Comparison of ENCODE assay signal across 8 cellular contexts in the genomic region with DNA sequence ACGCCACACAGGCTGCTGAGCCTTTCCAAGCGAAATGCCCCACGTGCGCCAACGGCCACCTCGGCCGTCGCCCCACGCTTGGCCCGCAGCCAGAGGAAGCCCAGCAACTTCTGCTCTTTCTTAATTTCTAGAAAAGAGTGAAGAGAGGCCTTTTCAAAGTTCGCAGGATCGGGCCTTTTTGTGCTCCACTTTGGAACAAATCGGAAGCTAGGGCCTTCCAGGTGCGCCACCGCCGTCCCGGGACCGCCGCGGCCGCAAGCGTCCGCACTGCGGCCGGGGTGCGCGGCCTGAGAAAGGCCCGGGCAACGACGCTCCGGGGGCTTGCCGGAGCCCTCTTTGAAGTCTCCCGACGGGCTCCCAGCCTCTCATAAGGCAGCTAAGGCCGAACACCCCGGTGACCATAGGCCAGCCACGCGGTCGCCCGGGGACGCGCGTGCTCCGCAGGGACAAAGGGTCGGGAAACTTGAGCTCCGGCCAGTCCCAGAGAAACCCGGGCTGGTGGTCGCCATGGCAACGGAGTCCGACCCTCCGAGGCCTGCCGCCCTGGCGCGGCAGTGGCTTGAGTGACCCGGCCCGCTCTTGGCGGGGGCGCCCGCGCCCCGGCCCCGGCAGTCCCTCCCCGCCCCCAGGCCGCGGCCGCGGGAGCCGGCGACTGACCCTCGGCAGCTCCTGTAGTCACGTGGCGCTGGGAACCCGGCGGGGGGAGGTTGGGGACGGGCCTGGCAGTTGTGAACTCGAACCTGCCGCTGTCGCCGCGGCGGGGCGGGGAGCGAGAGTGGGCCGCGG. TPM values are rescaled to one million over a fixed set of nuclear protein-coding genes. Genes with fewer than 3 reads are reported as not detected.
DNase-seq lines count a peak whose midpoint lies in the region; ATAC-seq and TF ChIP-seq lines count a peak whose summit lies in the region.

A gene (plus strand): TSS at position 725 of the 786 bp plus-strand sequence. CDS start 890 bp downstream, outside the sequence.

- peak within 1 kb of the TSS; percentile 99 for H3K27ac ChIP-seq in MM.1S (ENCODE audit: low read length)

- H3K4me1 ChIP-seq in ES-I3 (ENCODE audit: insufficient read depth, low read length) (peaks cover 19% of the 10 kb centered on the region), MM.1S (ENCODE audit: low read length) (peaks cover 61% of the 10 kb centered on the region)

- H2AFZ ChIP-seq in MM.1S (ENCODE audit: low read length): peak within 1 kb of the TSS; percentile 39

- H3K36me3 ChIP-seq in ES-I3 (ENCODE audit: insufficient read depth, low read length) (peaks cover 7% of the 10 kb centered on the region; the same call in 1 of the 2 replicates), H7 (replicated peaks; ENCODE audit: control insufficient read depth, insufficient read depth, low read length) (peaks cover 12% of the 10 kb centered on the region), MM.1S (replicated peaks; ENCODE audit: insufficient read depth, low read length) (0 out of 2 replicates have a peak, but pooled peaks cover 7% of the 10 kb centered on the region)

- H3K9ac ChIP-seq in ES-I3 (ENCODE audit: low read depth, low read length) (peak within 1 kb of the TSS; percentile 67), MM.1S (ENCODE audit: low read length) (peak within 1 kb of the TSS; percentile 100)

- DNase-seq in H7 (peak; percentile 94), MM.1S (peak; percentile 97), globus pallidus (ENCODE audit: low spot score) (peak; percentile 88), occipital lobe (lab: John Stamatoyannopoulos, UW) (peak; percentile 84), superior temporal gyrus (ENCODE audit: extremely low spot score) (peak; percentile 88)
- peak; percentile 80 for DNase-seq in activated naive CD4-positive, alpha-beta T cell treated with anti-CD3 and anti-CD28 coated beads, Interleukin-2, amount 50 U/mL, for 16 hours

- H3K27me3 ChIP-seq in H7 (ENCODE audit: control insufficient read depth, insufficient read depth, low read length) (no peaks in the 10 kb centered on the region), MM.1S (replicated peaks; ENCODE audit: insufficient read depth, low read length) (no peaks in the 10 kb centered on the region)

- no peaks in the 10 kb centered on the region for H4K20me1 ChIP-seq in MM.1S (ENCODE audit: insufficient read depth, low read length)

- H3K9me3 ChIP-seq in ES-I3 (ENCODE audit: control insufficient read depth, insufficient read depth, low read length) (no peaks in the 10 kb centered on the region), MM.1S (replicated peaks; ENCODE audit: insufficient read depth, low read length) (no peaks in the 10 kb centered on the region)

- peaks cover 46% of the 10 kb centered on the region for H3K79me2 ChIP-seq in MM.1S (ENCODE audit: low read length)

- H3F3A ChIP-seq in MM.1S (ENCODE audit: insufficient read depth, low read length): peaks cover 59% of the 10 kb centered on the region

- no peaks in the 10 kb centered on the region for H3K9me2 ChIP-seq in MM.1S (replicated peaks; ENCODE audit: insufficient read depth, low read length)

- peak within 1 kb of the TSS; percentile 98 for H3K4me2 ChIP-seq in MM.1S (ENCODE audit: low read depth, low read length)

- H3K4me3 ChIP-seq in H7 (ENCODE audit: insufficient read depth, low read depth, low read length) (peak within 1 kb of the TSS; percentile 94), MM.1S (ENCODE audit: low read length) (peak within 1 kb of the TSS; percentile 99)

- TF ChIP-seq CTCF in MM.1S (IDR thresholded peaks at IDR 0.05; ENCODE audit: low read length): no peak

- ATAC-seq in SK-N-SH treated with all-trans-retinoic acid at 6 μM for 48 hours: peak; percentile 56

TF ChIP-seq in SK-N-SH treated with all-trans-retinoic acid at 6 μM for 48 hours, 23 proteins besides CTCF, POLR2A, EP300 and RAD21 (continues in another document):
- no peak for TF ChIP-seq ZNF8 (CRISPR knock-in tag; IDR thresholded peaks at IDR 0.05)
- TF ChIP-seq ZNF565 (CRISPR knock-in tag; conservative IDR thresholded peaks at IDR 0.05; ENCODE audit: low read depth): no peak
- TF ChIP-seq SNAI2 (CRISPR knock-in tag; IDR thresholded peaks at IDR 0.05): no peak
- TF ChIP-seq ZC3H10 (CRISPR knock-in tag; IDR thresholded peaks at IDR 0.05): 0 out of 2 replicates have a peak, but pooled peaks have one; percentile 21
- TF ChIP-seq ZFP3 (CRISPR knock-in tag; IDR thresholded peaks at IDR 0.05): peak; percentile 82
- peak; percentile 45; the same call in 1 of the 2 replicates for TF ChIP-seq ZFP30 (CRISPR knock-in tag; IDR thresholded peaks at IDR 0.05)
- no peak for TF ChIP-seq GLIS3 (CRISPR knock-in tag; IDR thresholded peaks at IDR 0.05)
- TF ChIP-seq PPARA (CRISPR knock-in tag; IDR thresholded peaks at IDR 0.05; ENCODE audit: borderline replicate concordance): no peak
- TF ChIP-seq, protein P1, sequence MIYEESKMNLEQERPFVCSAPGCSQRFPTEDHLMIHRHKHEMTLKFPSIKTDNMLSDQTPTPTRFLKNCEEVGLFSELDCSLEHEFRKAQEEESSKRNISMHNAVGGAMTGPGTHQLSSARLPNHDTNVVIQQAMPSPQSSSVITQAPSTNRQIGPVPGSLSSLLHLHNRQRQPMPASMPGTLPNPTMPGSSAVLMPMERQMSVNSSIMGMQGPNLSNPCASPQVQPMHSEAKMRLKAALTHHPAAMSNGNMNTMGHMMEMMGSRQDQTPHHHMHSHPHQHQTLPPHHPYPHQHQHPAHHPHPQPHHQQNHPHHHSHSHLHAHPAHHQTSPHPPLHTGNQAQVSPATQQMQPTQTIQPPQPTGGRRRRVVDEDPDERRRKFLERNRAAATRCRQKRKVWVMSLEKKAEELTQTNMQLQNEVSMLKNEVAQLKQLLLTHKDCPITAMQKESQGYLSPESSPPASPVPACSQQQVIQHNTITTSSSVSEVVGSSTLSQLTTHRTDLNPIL (CRISPR knock-in tag; IDR thresholded peaks at IDR 0.05; ENCODE audit: low read depth): 0 out of 2 replicates have a peak, but pooled peaks have one; percentile 32
- TF ChIP-seq, protein P2, sequence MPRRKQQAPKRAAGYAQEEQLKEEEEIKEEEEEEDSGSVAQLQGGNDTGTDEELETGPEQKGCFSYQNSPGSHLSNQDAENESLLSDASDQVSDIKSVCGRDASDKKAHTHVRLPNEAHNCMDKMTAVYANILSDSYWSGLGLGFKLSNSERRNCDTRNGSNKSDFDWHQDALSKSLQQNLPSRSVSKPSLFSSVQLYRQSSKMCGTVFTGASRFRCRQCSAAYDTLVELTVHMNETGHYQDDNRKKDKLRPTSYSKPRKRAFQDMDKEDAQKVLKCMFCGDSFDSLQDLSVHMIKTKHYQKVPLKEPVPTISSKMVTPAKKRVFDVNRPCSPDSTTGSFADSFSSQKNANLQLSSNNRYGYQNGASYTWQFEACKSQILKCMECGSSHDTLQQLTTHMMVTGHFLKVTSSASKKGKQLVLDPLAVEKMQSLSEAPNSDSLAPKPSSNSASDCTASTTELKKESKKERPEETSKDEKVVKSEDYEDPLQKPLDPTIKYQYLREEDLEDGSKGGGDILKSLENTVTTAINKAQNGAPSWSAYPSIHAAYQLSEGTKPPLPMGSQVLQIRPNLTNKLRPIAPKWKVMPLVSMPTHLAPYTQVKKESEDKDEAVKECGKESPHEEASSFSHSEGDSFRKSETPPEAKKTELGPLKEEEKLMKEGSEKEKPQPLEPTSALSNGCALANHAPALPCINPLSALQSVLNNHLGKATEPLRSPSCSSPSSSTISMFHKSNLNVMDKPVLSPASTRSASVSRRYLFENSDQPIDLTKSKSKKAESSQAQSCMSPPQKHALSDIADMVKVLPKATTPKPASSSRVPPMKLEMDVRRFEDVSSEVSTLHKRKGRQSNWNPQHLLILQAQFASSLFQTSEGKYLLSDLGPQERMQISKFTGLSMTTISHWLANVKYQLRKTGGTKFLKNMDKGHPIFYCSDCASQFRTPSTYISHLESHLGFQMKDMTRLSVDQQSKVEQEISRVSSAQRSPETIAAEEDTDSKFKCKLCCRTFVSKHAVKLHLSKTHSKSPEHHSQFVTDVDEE (CRISPR knock-in tag; IDR thresholded peaks at IDR 0.05): peak; percentile 83
- TF ChIP-seq ISL1 (CRISPR knock-in tag; IDR thresholded peaks at IDR 0.05): 0 out of 2 replicates have a peak, but pooled peaks have one; percentile 30
- TF ChIP-seq, protein P3, sequence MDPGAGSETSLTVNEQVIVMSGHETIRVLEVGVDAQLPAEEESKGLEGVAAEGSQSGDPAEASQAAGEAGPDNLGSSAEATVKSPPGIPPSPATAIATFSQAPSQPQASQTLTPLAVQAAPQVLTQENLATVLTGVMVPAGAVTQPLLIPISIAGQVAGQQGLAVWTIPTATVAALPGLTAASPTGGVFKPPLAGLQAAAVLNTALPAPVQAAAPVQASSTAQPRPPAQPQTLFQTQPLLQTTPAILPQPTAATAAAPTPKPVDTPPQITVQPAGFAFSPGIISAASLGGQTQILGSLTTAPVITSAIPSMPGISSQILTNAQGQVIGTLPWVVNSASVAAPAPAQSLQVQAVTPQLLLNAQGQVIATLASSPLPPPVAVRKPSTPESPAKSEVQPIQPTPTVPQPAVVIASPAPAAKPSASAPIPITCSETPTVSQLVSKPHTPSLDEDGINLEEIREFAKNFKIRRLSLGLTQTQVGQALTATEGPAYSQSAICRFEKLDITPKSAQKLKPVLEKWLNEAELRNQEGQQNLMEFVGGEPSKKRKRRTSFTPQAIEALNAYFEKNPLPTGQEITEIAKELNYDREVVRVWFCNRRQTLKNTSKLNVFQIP (CRISPR knock-in tag; IDR thresholded peaks at IDR 0.05; ENCODE audit: borderline replicate concordance, low read depth): no peak
- TF ChIP-seq ZNF70 (CRISPR knock-in tag; IDR thresholded peaks at IDR 0.05): 0 out of 2 replicates have a peak, but pooled peaks have one; percentile 21
- TF ChIP-seq RARB (CRISPR knock-in tag; IDR thresholded peaks at IDR 0.05): no peak
- TF ChIP-seq, protein P4, sequence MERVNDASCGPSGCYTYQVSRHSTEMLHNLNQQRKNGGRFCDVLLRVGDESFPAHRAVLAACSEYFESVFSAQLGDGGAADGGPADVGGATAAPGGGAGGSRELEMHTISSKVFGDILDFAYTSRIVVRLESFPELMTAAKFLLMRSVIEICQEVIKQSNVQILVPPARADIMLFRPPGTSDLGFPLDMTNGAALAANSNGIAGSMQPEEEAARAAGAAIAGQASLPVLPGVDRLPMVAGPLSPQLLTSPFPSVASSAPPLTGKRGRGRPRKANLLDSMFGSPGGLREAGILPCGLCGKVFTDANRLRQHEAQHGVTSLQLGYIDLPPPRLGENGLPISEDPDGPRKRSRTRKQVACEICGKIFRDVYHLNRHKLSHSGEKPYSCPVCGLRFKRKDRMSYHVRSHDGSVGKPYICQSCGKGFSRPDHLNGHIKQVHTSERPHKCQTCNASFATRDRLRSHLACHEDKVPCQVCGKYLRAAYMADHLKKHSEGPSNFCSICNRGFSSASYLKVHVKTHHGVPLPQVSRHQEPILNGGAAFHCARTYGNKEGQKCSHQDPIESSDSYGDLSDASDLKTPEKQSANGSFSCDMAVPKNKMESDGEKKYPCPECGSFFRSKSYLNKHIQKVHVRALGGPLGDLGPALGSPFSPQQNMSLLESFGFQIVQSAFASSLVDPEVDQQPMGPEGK (CRISPR knock-in tag; IDR thresholded peaks at IDR 0.05; ENCODE audit: borderline replicate concordance): no peak
- no peak for TF ChIP-seq TOX (CRISPR knock-in tag; IDR thresholded peaks at IDR 0.05; ENCODE audit: borderline replicate concordance)

RNA-seq across cellular contexts. Expression of the gene that starts here (rescaled TPM):
- total RNA-seq in H7 (2014; rRNA removed; shearing (Covaris generic)): 149 and 155 TPM in 2 replicates
- 26.8 TPM for total RNA-seq in occipital lobe

Comparison
In these comparisons a context has a peak if more than half of its experiments do, and no peak if none do; other contexts are left out.
1. Peak in every context shown above with its lines: DNase-seq, ATAC-seq, H3K4me3 ChIP-seq and H3K27ac ChIP-seq.